30 cellular contexts compared by ENCODE assay signal in the genomic region with DNA sequence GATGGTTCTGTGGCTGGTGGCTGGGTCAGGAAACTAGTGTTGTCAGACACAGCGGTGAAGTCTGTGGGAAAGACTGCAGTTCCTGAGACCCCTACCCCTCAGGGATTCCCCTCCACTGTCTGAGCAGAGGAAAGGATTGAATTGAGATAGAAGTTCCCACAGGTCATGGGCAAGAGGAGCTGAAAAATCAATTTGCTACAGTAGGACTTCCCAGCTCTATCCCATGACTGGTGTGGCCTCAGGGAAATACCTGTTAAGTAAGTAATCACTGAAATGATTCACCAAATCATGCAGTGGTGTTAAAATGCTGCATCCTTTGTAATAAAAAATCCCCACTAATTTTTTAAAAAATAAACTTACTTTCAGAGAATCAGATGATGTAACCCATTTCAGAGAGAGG. TPM values are rescaled to one million over a fixed set of nuclear protein-coding genes. Genes with fewer than 3 reads are reported as not detected.
DNase-seq lines count a peak whose midpoint lies in the region; ATAC-seq, FAIRE-seq and TF ChIP-seq lines count a peak whose summit lies in the region.
"Had no signal": no experiment of that assay in that cellular context is flagged by ENCODE, and none has a peak within 500 bp of the region (broad histone marks: within the 10 kb centered on the region; RNA-seq: fewer than 3 reads in every experiment).

No MANE protein-coding gene starts in this region.

- WGBS in heart right ventricle, 2 donors = 72 to 88% methylated on average over 1 of the region's 1 CpG

- intact Hi-C loops in heart right ventricle (cut with DNase I) = loop anchor here in 1 of 10 donors (5.0 kb wide), 1 partner anchor 45 kb away; the partner anchor contains the start of gene SPRED1

- no peak overlapping the region for H2AFZ ChIP-seq in Karpas-422 (ENCODE audit: low read length)

- ATAC-seq in GM21619 (IDR thresholded peaks at IDR 0.05; ENCODE audit: unreplicated experiment) (no peak), GM19324 (IDR thresholded peaks at IDR 0.05; ENCODE audit: low FRiP score, unreplicated experiment) (no peak), heart right ventricle (no peak)
- ATAC-seq: naive thymus-derived CD4-positive, alpha-beta T cell had no signal

- no peaks in the 10 kb centered on the region for H3K9me3 ChIP-seq in BLaER1 treated with 17β-estradiol and CSF1 and Interleukin-3, amounts not matched to agents 10 nM and 100 nM (replicated peaks in 1 of 11)
- H3K9me3 ChIP-seq in Karpas-422 (ENCODE audit: low read length) (no peaks in the 10 kb centered on the region), heart right ventricle (no peaks in the 10 kb centered on the region)
- H3K9me3 ChIP-seq: colonic mucosa, left lung had no signal

- no peaks in the 10 kb centered on the region for H3K79me2 ChIP-seq in Karpas-422 (ENCODE audit: low read length)

- no peaks in the 10 kb centered on the region for H3K9me2 ChIP-seq in Karpas-422 (replicated peaks; ENCODE audit: insufficient read depth, low read length)

- no peaks in the 10 kb centered on the region for H3K27me3 ChIP-seq in BLaER1 treated with 17β-estradiol and CSF1 and Interleukin-3, amounts not matched to agents 10 nM and 100 nM
- H3K27me3 ChIP-seq in Karpas-422 (ENCODE audit: low read length) = no peaks in the 10 kb centered on the region
- H3K27me3 ChIP-seq in bronchial epithelial cell (ENCODE audit: control insufficient read depth, insufficient read depth, low read length) = peaks cover 2% of the 10 kb centered on the region
- no peaks in the 10 kb centered on the region for H3K27me3 ChIP-seq in heart right ventricle
- H3K27me3 ChIP-seq: cardiac muscle cell, colonic mucosa, left lung had no signal

- H3K27ac ChIP-seq in BLaER1 treated with 17β-estradiol and CSF1 and Interleukin-3, amounts not matched to agents 10 nM and 100 nM = peak overlapping the region in 3 of 11 experiments; percentile 45 to 68 (median 65); a peak in 3 of 22 replicates
- H3K27ac ChIP-seq in Karpas-422 (ENCODE audit: low read length) (no peak overlapping the region), heart right ventricle (peak overlapping the region in 2 of 10 donors; percentile 46 to 65)
- H3K27ac ChIP-seq: cardiac muscle cell, colonic mucosa, left lung had no signal

- DNase-seq in Karpas-422 (peak; percentile 32), bronchial epithelial cell (ENCODE audit: low read depth) (peak; percentile 88), kidney tubule cell (ENCODE audit: low spot score) (peak; percentile 63), heart right ventricle (no peak), HEK293T (ENCODE audit: extremely low spot score) (no peak)
- DNase-seq: activated CD4-positive, alpha-beta T cell treated with anti-CD3 and anti-CD28 coated beads, Interleukin-2, amount 50 U/mL, for 4 hours; activated naive CD4-positive, alpha-beta T cell treated with anti-CD3 and anti-CD28 coated beads, Interleukin-2, amount 10 ng/mL, durations not matched to agents 7 days and 5 days; AML-193; amygdala; CD8-positive, alpha-beta memory T cell; colonic mucosa; DMS 273 treated with DMSO at 0.1 percent for 48 hours; effector memory CD4-positive, alpha-beta T cell; GOT3; IMR-90; left lung; midbrain; naive thymus-derived CD4-positive, alpha-beta T cell; NCI-H1092 treated with DMSO at 0.1 percent for 48 hours; NCI-H187 treated with DMSO at 0.1 percent for 48 hours; NCI-H526; stimulated activated CD4-positive, alpha-beta T cell treated with anti-CD3 and anti-CD28 coated beads, Interleukin-1b, Interleukin-23, amount 100 ng/mL, for 48 hours; T-helper 1 cell had no signal

- CTCF ChIA-PET in HEK293T (lab: Yijun Ruan, JAX) = interaction anchor here (1.2 kb wide), 1 partner anchor 212 kb away, joined by 4 read pairs; no protein-coding TSS in a partner anchor

- peak overlapping the region in 7 of 11 experiments; percentile 1 to 81 (median 57); a peak in 12 of 22 replicates for H3K4me2 ChIP-seq in BLaER1 treated with 17β-estradiol and CSF1 and Interleukin-3, amounts not matched to agents 10 nM and 100 nM
- no peak overlapping the region for H3K4me2 ChIP-seq in Karpas-422 (ENCODE audit: low read depth, low read length, poor library complexity, severe bottlenecking)
- H3K4me2 ChIP-seq: smooth muscle cell had no signal

- peaks cover 5 to 46% (median 13%) of the 10 kb centered on the region in 10 experiments; a peak in 15 of 20 replicates for H3K4me1 ChIP-seq in BLaER1 treated with 17β-estradiol and CSF1 and Interleukin-3, amounts not matched to agents 10 nM and 100 nM
- H3K4me1 ChIP-seq in Karpas-422 (ENCODE audit: low read length) (no peaks in the 10 kb centered on the region), heart right ventricle (peaks cover 0 to 43% (median 30%) of the 10 kb centered on the region in 9 donors)

- POLR2A ChIA-PET in HEK293T (lab: Yijun Ruan, JAX) = no interaction called here

- no peaks in the 10 kb centered on the region for H4K20me1 ChIP-seq in BLaER1 treated with 17β-estradiol and CSF1 and Interleukin-3, amounts not matched to agents 10 nM and 100 nM
- H4K20me1 ChIP-seq in Karpas-422 (ENCODE audit: insufficient read depth, low read depth, low read length) = no peaks in the 10 kb centered on the region

- no peak overlapping the region for H3K4me3 ChIP-seq in BLaER1 treated with 17β-estradiol and CSF1 and Interleukin-3, amounts not matched to agents 10 nM and 100 nM
- H3K4me3 ChIP-seq in Karpas-422 (ENCODE audit: low read length) (no peak overlapping the region), bronchial epithelial cell (ENCODE audit: low read depth, low read length) (no peak overlapping the region), heart right ventricle (no peak overlapping the region)
- H3K4me3 ChIP-seq: cardiac muscle cell, colonic mucosa, left lung, smooth muscle cell had no signal

- TF ChIP-seq CTCF in bronchial epithelial cell (IDR thresholded peaks at IDR 0.05; ENCODE audit: insufficient read depth, low read length, severe bottlenecking) = no peak
- TF ChIP-seq CTCF in heart right ventricle (IDR thresholded peaks at IDR 0.05) = no peak

- no peak for FAIRE-seq in bronchial epithelial cell (lab: Jason Lieb, UNC)
- FAIRE-seq: A204.1, RCC 7860 had no signal

- no peak overlapping the region for H3K9ac ChIP-seq in BLaER1 treated with 17β-estradiol and CSF1 and Interleukin-3, amounts not matched to agents 10 nM and 100 nM
- H3K9ac ChIP-seq in Karpas-422 (ENCODE audit: low read length) = no peak overlapping the region

- H3K36me3 ChIP-seq in BLaER1 treated with 17β-estradiol and CSF1 and Interleukin-3, amounts not matched to agents 10 nM and 100 nM = no peaks in the 10 kb centered on the region
- H3K36me3 ChIP-seq in Karpas-422 (ENCODE audit: insufficient read depth, low read length) (no peaks in the 10 kb centered on the region), bronchial epithelial cell (ENCODE audit: control insufficient read depth, insufficient read depth, low read length) (no peaks in the 10 kb centered on the region), heart right ventricle (no peaks in the 10 kb centered on the region)
- H3K36me3 ChIP-seq: cardiac muscle cell, colonic mucosa, left lung had no signal

TF ChIP-seq in HEK293T, 16 proteins besides CTCF, POLR2A, EP300 and RAD21:
- no peak for TF ChIP-seq LEF1 (IDR thresholded peaks at IDR 0.05; ENCODE audit: borderline replicate concordance)
- no peak for TF ChIP-seq L3MBTL2 (conservative IDR thresholded peaks at IDR 0.05)
- no peak for TF ChIP-seq TARDBP (IDR thresholded peaks at IDR 0.05)
- no peak for TF ChIP-seq FOXK2 (IDR thresholded peaks at IDR 0.05)
- TF ChIP-seq ELF4 (IDR thresholded peaks at IDR 0.05) = no peak
- TF ChIP-seq HDGF (IDR thresholded peaks at IDR 0.05; ENCODE audit: borderline replicate concordance) = no peak
- no peak for TF ChIP-seq ZNF384 (IDR thresholded peaks at IDR 0.05)
- TF ChIP-seq SP1 (IDR thresholded peaks at IDR 0.05) = no peak
- TF ChIP-seq CTBP1 (IDR thresholded peaks at IDR 0.05; ENCODE audit: borderline replicate concordance) = no peak
- TF ChIP-seq FOXM1 (IDR thresholded peaks at IDR 0.05; ENCODE audit: borderline replicate concordance) = no peak
- no peak for TF ChIP-seq FOXA1 (IDR thresholded peaks at IDR 0.05)
- no peak for TF ChIP-seq PKNOX1 (IDR thresholded peaks at IDR 0.05)
- TF ChIP-seq SUZ12 (IDR thresholded peaks at IDR 0.05) = no peak
- TF ChIP-seq NFRKB (IDR thresholded peaks at IDR 0.05) = no peak
- no peak for TF ChIP-seq BHLHE40 (IDR thresholded peaks at IDR 0.05; ENCODE audit: borderline replicate concordance)
- TF ChIP-seq ARNT (IDR thresholded peaks at IDR 0.05) = no peak

RNA-seq across cellular contexts. Expression of gene SPRED1, which starts 45.0 kb away (rescaled TPM):
- total RNA-seq in Karpas-422 (2014; rRNA removed; shearing (Covaris generic); ENCODE audit: low replicate concordance) = 25.6 and 27.7 TPM in 2 replicates
- 15.6 and 16.3 TPM in 2 replicates for total RNA-seq in bronchial epithelial cell
- total RNA-seq in heart right ventricle = 10 to 100 TPM in 3 of 10 donors, 1 to 10 TPM in 7; 6.4 to 20.2 (median 7.6) TPM
- 1 to 10 TPM; 3.3 to 6.4 TPM for polyA plus RNA-seq in heart right ventricle
- polyA plus RNA-seq: naive thymus-derived CD4-positive, alpha-beta T cell had no signal

Comparison
In these comparisons a context has a peak if more than half of its experiments do, and no peak if none do; other contexts are left out.
1. DNase-seq: peak in Karpas-422 (single experiment), bronchial epithelial cell (single experiment) and kidney tubule cell (single experiment); none in heart right ventricle (0 of 2) and HEK293T (single experiment).